ENCODE assay signal across 10 cellular contexts in the genomic region with DNA sequence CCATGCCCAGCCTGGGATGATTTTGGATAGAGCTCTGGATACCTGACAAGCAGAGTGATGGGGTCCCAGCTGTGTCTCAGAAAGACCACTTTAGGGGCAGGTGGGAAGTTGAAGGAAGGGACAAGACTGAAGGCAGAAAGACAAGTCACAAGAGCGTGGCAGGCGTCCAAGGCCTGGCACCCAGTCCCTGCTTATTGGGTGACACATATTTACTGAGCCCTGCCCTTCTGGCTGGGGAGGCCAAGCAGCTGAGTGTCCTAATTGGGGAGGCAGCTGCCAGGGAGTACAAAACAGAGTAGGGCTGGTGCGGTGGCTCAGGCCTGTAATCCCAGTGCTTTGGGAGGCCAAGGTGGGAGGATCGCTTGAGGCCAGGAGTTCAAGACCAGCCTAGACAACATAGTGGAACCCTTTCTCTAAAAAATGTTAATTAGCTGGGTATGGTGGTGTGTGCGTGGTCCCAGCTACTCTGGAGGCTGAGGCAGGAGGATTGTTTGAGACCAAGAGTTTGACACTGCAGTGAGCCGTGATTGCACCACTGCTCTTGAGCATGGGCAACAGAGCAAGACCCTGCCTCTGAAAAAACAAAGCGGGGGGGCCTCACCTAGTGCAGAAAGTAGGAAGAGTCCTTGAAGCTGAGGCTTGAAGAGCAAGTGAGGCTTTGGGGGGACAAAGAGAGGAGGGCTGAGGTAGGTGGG. TPM values are rescaled to one million over a fixed set of nuclear protein-coding genes. Genes with fewer than 3 reads are reported as not detected.
DNase-seq lines count a peak whose midpoint lies in the region; ATAC-seq, FAIRE-seq and TF ChIP-seq lines count a peak whose summit lies in the region.
"Had no signal": no experiment of that assay in that cellular context is flagged by ENCODE, and none has a peak within 500 bp of the region (broad histone marks: within the 10 kb centered on the region; RNA-seq: fewer than 3 reads in every experiment).

No MANE protein-coding gene starts in this region.

- no peak overlapping the region for H3K18ac ChIP-seq in H1 (ENCODE audit: extremely low read depth, low read length)
- H3K18ac ChIP-seq in neuronal stem cell (ENCODE audit: low read length): no peak overlapping the region

- H2BK5ac ChIP-seq in H1 (ENCODE audit: low read depth, low read length) (no peak overlapping the region), neuronal stem cell (ENCODE audit: low read length) (no peak overlapping the region)

- no peak overlapping the region for H2BK20ac ChIP-seq in H1 (ENCODE audit: low read length)

- peaks cover 10% of the 10 kb centered on the region for H3K4me1 ChIP-seq in CD8-positive, alpha-beta T cell (ENCODE audit: insufficient read depth, low read length)
- H3K4me1 ChIP-seq in H1 (replicated peaks in 1 of 4; ENCODE audit: control insufficient read depth in 3 of 4, insufficient read depth in 4 of 4, low read length in 3 of 4) (peaks cover 2 to 5% (median 3%) of the 10 kb centered on the region in 4 experiments; a peak in 5 of 7 replicates), neuronal stem cell (ENCODE audit: control insufficient read depth in 2 of 2, insufficient read depth in 1 of 2, low read depth in 1 of 2, low read length in 2 of 2) (peaks cover 0 to 5% of the 10 kb centered on the region in 2 donors)

- H3K9me3 Mint-ChIP-seq in CD8-positive, alpha-beta T cell: no peaks in the 10 kb centered on the region

- H3K23me2 ChIP-seq in H1 (ENCODE audit: low read depth, low read length): no peaks in the 10 kb centered on the region

- no peak overlapping the region for H4K8ac ChIP-seq in H1 (ENCODE audit: extremely low read depth, insufficient read depth, low read length)
- H4K8ac ChIP-seq in neuronal stem cell (ENCODE audit: low read depth, low read length): no peak overlapping the region

- H2BK12ac ChIP-seq in H1 (ENCODE audit: low read depth, low read length) (no peak overlapping the region), neuronal stem cell (ENCODE audit: low read length) (no peak overlapping the region)

- H3K4me1 Mint-ChIP-seq in CD8-positive, alpha-beta T cell (ENCODE audit: low read depth): peaks cover 12% of the 10 kb centered on the region

- intact Hi-C loops in CD8-positive, alpha-beta T cell (cut with DNase I, micrococcal nuclease): no loop called here

- no peaks in the 10 kb centered on the region for H3K36me3 ChIP-seq in CD8-positive, alpha-beta T cell (ENCODE audit: insufficient read depth, low read length)
- H3K36me3 ChIP-seq in H1 (ENCODE audit: control insufficient read depth in 2 of 4, insufficient read depth in 4 of 4, low read length in 3 of 4) (peaks cover 0 to 13% (median 6%) of the 10 kb centered on the region in 4 experiments; a peak in 5 of 8 replicates), neuronal stem cell (replicated peaks in 1 of 2; ENCODE audit: control insufficient read depth in 2 of 2, insufficient read depth in 2 of 2, low read length in 2 of 2) (peaks cover 10 to 37% of the 10 kb centered on the region in 2 donors)
- H3K36me3 ChIP-seq: ovary had no signal

- H3K27me3 ChIP-seq in CD8-positive, alpha-beta T cell (ENCODE audit: insufficient read depth, low read length): no peaks in the 10 kb centered on the region
- H3K27me3 ChIP-seq in H1 (replicated peaks in 1 of 4; ENCODE audit: control insufficient read depth in 3 of 4, extremely low read depth in 1 of 4, insufficient read depth in 3 of 4, low read length in 3 of 4): no peaks in the 10 kb centered on the region
- no peaks in the 10 kb centered on the region for H3K27me3 ChIP-seq in neuronal stem cell (ENCODE audit: control insufficient read depth in 3 of 3, insufficient read depth in 3 of 3, low read depth in 1 of 3, low read length in 3 of 3)
- H3K27me3 ChIP-seq: ovary had no signal

- no peaks in the 10 kb centered on the region for H3K36me3 Mint-ChIP-seq in CD8-positive, alpha-beta T cell

- H2BK120ac ChIP-seq in H1 (replicated peaks; ENCODE audit: low read depth, low read length) (no peak overlapping the region), neuronal stem cell (ENCODE audit: low read depth, low read length) (no peak overlapping the region)

- H3K56ac ChIP-seq in H1 (replicated peaks; ENCODE audit: insufficient read length, low read depth, low read length): no peak overlapping the region

- no peak for TF ChIP-seq CTCF in CD8-positive, alpha-beta T cell (IDR thresholded peaks at IDR 0.05)
- TF ChIP-seq CTCF in LNCaP clone FGC (IDR thresholded peaks at IDR 0.05; ENCODE audit: control insufficient read depth, extremely low read depth, insufficient read depth): no peak
- no peak for TF ChIP-seq CTCF in H1 (IDR thresholded peaks at IDR 0.05; ENCODE audit: control extremely low read depth in 1 of 3, insufficient read depth in 1 of 3, low read depth in 1 of 3, low read length in 3 of 3)

- FAIRE-seq in H1 (lab: Jason Lieb, UNC): no peak

- TF ChIP-seq EP300 in H1 (IDR thresholded peaks at IDR 0.05; ENCODE audit: borderline replicate concordance in 1 of 2, low read depth in 2 of 2, low read length in 2 of 2): no peak

- no peak overlapping the region for H2AFZ ChIP-seq in H1 (ENCODE audit: low read length)
- no peak overlapping the region for H2AFZ ChIP-seq in neuronal stem cell (ENCODE audit: low read length)

- H3K14ac ChIP-seq in H1 (ENCODE audit: insufficient read length): no peak overlapping the region
- no peak overlapping the region for H3K14ac ChIP-seq in neuronal stem cell (ENCODE audit: low read length)

- no peak overlapping the region for H3K27ac Mint-ChIP-seq in CD8-positive, alpha-beta T cell

- CTCF ChIA-PET in CD8-positive, alpha-beta T cell (lab: Charles Lee): interaction anchor here (1.4 kb wide), 1 partner anchor 203 kb away, joined by 4 read pairs; no protein-coding TSS in a partner anchor
- CTCF ChIA-PET in H1 (lab: Charles Lee; ENCODE audit: partially characterized antibody): interaction anchor here (1.0 to 2.4 kb wide), 4 partner anchors 37 to 199 kb away, joined by 3 to 7 read pairs (median 3); no protein-coding TSS in a partner anchor

- H3K4me3 ChIP-seq in CD8-positive, alpha-beta T cell (ENCODE audit: low read depth, low read length): no peak overlapping the region
- H3K4me3 ChIP-seq in LNCaP clone FGC (ENCODE audit: low read depth, low read length): no peak overlapping the region
- no peak overlapping the region for H3K4me3 ChIP-seq in H1 (ENCODE audit: extremely low read depth in 1 of 4, insufficient read depth in 2 of 4, low read depth in 3 of 4, low read length in 4 of 4)
- H3K4me3 ChIP-seq in neuronal stem cell (ENCODE audit: low read length in 2 of 2): no peak overlapping the region
- H3K4me3 ChIP-seq: ovary had no signal

- ATAC-seq in CD8-positive, alpha-beta T cell: no peak
- ATAC-seq in GM21619 (IDR thresholded peaks at IDR 0.05; ENCODE audit: unreplicated experiment) (no peak), HG03442 (IDR thresholded peaks at IDR 0.05; ENCODE audit: unreplicated experiment) (no peak)

- H4K20me1 ChIP-seq in H1 (replicated peaks in 1 of 2; ENCODE audit: control insufficient read depth in 1 of 2, insufficient read depth in 2 of 2, low read length in 2 of 2): no peaks in the 10 kb centered on the region

- H3K4me2 ChIP-seq in H1 (ENCODE audit: insufficient read depth in 1 of 2, low read depth in 2 of 2, low read length in 2 of 2): no peak overlapping the region
- no peak overlapping the region for H3K4me2 ChIP-seq in neuronal stem cell (ENCODE audit: insufficient read depth, low read length, poor library complexity, severe bottlenecking)

- TF ChIP-seq RAD21 in H1 (IDR thresholded peaks at IDR 0.05 in 1 of 2, conservative IDR thresholded peaks at IDR 0.05 in 1 of 2; ENCODE audit: low read depth in 2 of 2, low read length in 2 of 2): no peak

- peak overlapping the region; percentile 53 for H3K4me3 Mint-ChIP-seq in CD8-positive, alpha-beta T cell

- no peak for DNase-seq in CD8-positive, alpha-beta T cell
- peak; percentile 19 for DNase-seq in LNCaP clone FGC (ENCODE audit: low read depth)
- no peak for DNase-seq in H1 (ENCODE audit: low read depth in 1 of 2, low spot score in 2 of 2)
- no peak for DNase-seq in neuronal stem cell (ENCODE audit: low spot score)
- DNase-seq in activated CD8-positive, alpha-beta memory T cell treated with anti-CD3 and anti-CD28 coated beads for 24 hours: no peak
- no peak for DNase-seq in activated CD4-positive, alpha-beta T cell treated with anti-CD3 and anti-CD28 coated beads, Interleukin-2, amount 50 U/mL, for 1 hour
- DNase-seq: DMS79, ovary had no signal

- POLR2A ChIA-PET in CD8-positive, alpha-beta T cell (lab: Charles Lee): no interaction called here
- POLR2A ChIA-PET in H1 (lab: Charles Lee; ENCODE audit: partially characterized antibody): interaction anchor here (1.5 to 2.1 kb wide), 2 partner anchors 15 to 54 kb away, joined by 5 to 8 read pairs; a partner anchor contains a TSS

- H4K91ac ChIP-seq in H1 (replicated peaks; ENCODE audit: insufficient read length, low read length) (no peak overlapping the region), neuronal stem cell (ENCODE audit: low read depth, low read length, poor library complexity) (no peak overlapping the region)

- H3K23ac ChIP-seq in H1 (ENCODE audit: insufficient read length): no peak overlapping the region
- H3K23ac ChIP-seq in neuronal stem cell (ENCODE audit: low read depth, low read length, poor library complexity): peak overlapping the region; percentile 65

- no peak overlapping the region for H2BK15ac ChIP-seq in H1 (ENCODE audit: low read length)
- H2BK15ac ChIP-seq in neuronal stem cell (ENCODE audit: low read length): no peak overlapping the region

- H2AK5ac ChIP-seq in H1 (ENCODE audit: low read depth, low read length) (no peak overlapping the region), neuronal stem cell (ENCODE audit: low read depth, low read length) (peak overlapping the region; percentile 43)

- WGBS in H1 (ENCODE audit: extremely low coverage in 1 of 2, insufficient coverage in 1 of 2, insufficient read length in 1 of 2, insufficient replicate concordance in 2 of 2, low coverage in 1 of 2, low lambda C conversion rate in 2 of 2, missing lambda C conversion rate in 1 of 2), 2 experiments: 96% methylated on average over 7 of the region's 7 CpGs; no CpG with 5 or more reads in 1 of the 2 experiments
- WGBS in neuronal stem cell (ENCODE audit: extremely low coverage in 2 of 2, insufficient read length in 2 of 2, insufficient replicate concordance in 1 of 2), 2 donors: no CpG with 5 or more reads among the region's 7 CpGs

- no peak overlapping the region for H3K27ac ChIP-seq in CD8-positive, alpha-beta T cell (ENCODE audit: low read depth, low read length)
- H3K27ac ChIP-seq in H1 (ENCODE audit: low read depth, low read length) (0 out of 2 replicates have a peak overlapping the region, but pooled peaks have one; percentile 45), neuronal stem cell (replicated peaks; ENCODE audit: low read length) (no peak overlapping the region)
- H3K27ac ChIP-seq: ovary had no signal

- no peaks in the 10 kb centered on the region for H3K79me2 ChIP-seq in H1 (ENCODE audit: control insufficient read depth in 1 of 2, insufficient read depth in 2 of 2, low read length in 2 of 2)

- H3K27me3 Mint-ChIP-seq in CD8-positive, alpha-beta T cell (ENCODE audit: low read depth): no peaks in the 10 kb centered on the region

- no peaks in the 10 kb centered on the region for H3K9me3 ChIP-seq in CD8-positive, alpha-beta T cell (ENCODE audit: low read length)
- no peaks in the 10 kb centered on the region for H3K9me3 ChIP-seq in H1 (ENCODE audit: insufficient read depth in 2 of 2, low read depth in 1 of 2, low read length in 1 of 2)
- H3K9me3 ChIP-seq in neuronal stem cell (replicated peaks in 1 of 2; ENCODE audit: control insufficient read depth in 2 of 2, insufficient read depth in 1 of 2, low read depth in 1 of 2, low read length in 2 of 2): peaks cover 0 to 1% of the 10 kb centered on the region in 2 donors
- H3K9me3 ChIP-seq: ovary had no signal

- H3K9ac ChIP-seq in H1 (replicated peaks in 1 of 4; ENCODE audit: extremely low read depth in 1 of 4, low read depth in 3 of 4, low read length in 3 of 4) (no peak overlapping the region), neuronal stem cell (ENCODE audit: low read depth, low read length, poor library complexity) (no peak overlapping the region)

- no peaks in the 10 kb centered on the region for H3K79me1 ChIP-seq in H1 (ENCODE audit: low read depth, low read length)
- no peaks in the 10 kb centered on the region for H3K79me1 ChIP-seq in neuronal stem cell (ENCODE audit: low read depth, low read length)

- TF ChIP-seq POLR2A in H1 (IDR thresholded peaks at IDR 0.05; ENCODE audit: control extremely low read depth in 1 of 2, low read depth in 2 of 2, low read length in 2 of 2): no peak

- no peak overlapping the region for H4K5ac ChIP-seq in H1 (ENCODE audit: insufficient read length, low read depth, low read length)

- H3K4ac ChIP-seq in H1 (replicated peaks; ENCODE audit: insufficient read length, low read depth, low read length): no peak overlapping the region
- H3K4ac ChIP-seq in neuronal stem cell (ENCODE audit: low read length): no peak overlapping the region

RNA-seq across cellular contexts. Expression of a gene that starts 53.0 kb away (rescaled TPM):
- 100 to 1,000 TPM; 106 to 108 TPM for total RNA-seq in CD8-positive, alpha-beta T cell
- 311 and 316 TPM in 2 replicates for total RNA-seq in H1 (2021; fragmentation: NEBNext Ultra II Directional; extraction: Animal tissue kit (Norgen Biotek cat#: 25700))
- 46.7 and 100 TPM in 2 replicates for polyA plus RNA-seq in H1 (2011; rRNA removed)
- 97.4 TPM for polyA plus RNA-seq in H1 (2011; cell fraction: cytosol; rRNA removed)
- 157 TPM for polyA plus RNA-seq in H1 (2011; cell fraction: nucleus; rRNA removed)
- 115 to 199 TPM (median 139 TPM) in 4 replicates for polyA plus RNA-seq in H1 (2012, experiment 1 of 2)
- 16.4 TPM for polyA plus RNA-seq in H1 (2012, experiment 2 of 2)
- polyA plus RNA-seq in H1 (2013, experiment 1 of 2): 244 TPM
- polyA plus RNA-seq in H1 (2013, experiment 2 of 2): 229 TPM
- 77.3 and 91.8 TPM in 2 replicates for polyA minus RNA-seq in H1 (2011; rRNA and poly(A)+ RNA removed)
- polyA minus RNA-seq in H1 (2011; cell fraction: cytosol; rRNA and poly(A)+ RNA removed): 88.3 TPM
- 212 TPM for polyA minus RNA-seq in H1 (2011; cell fraction: nucleus; rRNA and poly(A)+ RNA removed)
- 277 TPM for polyA plus RNA-seq in neuronal stem cell (2013, experiment 1 of 2)
- 283 TPM for polyA plus RNA-seq in neuronal stem cell (2013, experiment 2 of 2)
